ENCODE assay signal across 19 cellular contexts in genomic region chr7:18224138-18224537, GRCh38.
A peak's percentile ranks its signal among the peaks of the same experiment; 100 is the strongest.
DNase-seq lines count a peak whose midpoint lies in the region; ATAC-seq, FAIRE-seq and TF ChIP-seq lines count a peak whose summit lies in the region.
"Had no signal": no experiment of that assay in that cellular context is flagged by ENCODE, and none has a peak within 500 bp of the region (broad histone marks: within the 10 kb centered on the region; RNA-seq: fewer than 3 reads in every experiment).

No MANE protein-coding gene starts in this region.

- no peaks in the 10 kb centered on the region for H3K9me2 ChIP-seq in Loucy (replicated peaks; ENCODE audit: low read depth, low read length)

- 86% methylated on average over 1 of the region's 1 CpG; no CpG with 5 or more reads in 1 of the 2 experiments for WGBS in H1 (ENCODE audit: extremely low coverage in 1 of 2, insufficient coverage in 1 of 2, insufficient read length in 1 of 2, insufficient replicate concordance in 2 of 2, low coverage in 1 of 2, low lambda C conversion rate in 2 of 2, missing lambda C conversion rate in 1 of 2), 2 experiments
- 70 to 86% methylated on average over 1 of the region's 1 CpG for whole genome bisulfite sequencing in esophagus squamous epithelium, 2 donors

- H3F3A ChIP-seq in Loucy (ENCODE audit: low read depth) = no peaks in the 10 kb centered on the region; the same call in 1 of the 2 replicates

- POLR2A ChIA-PET in H1 (lab: Charles Lee; ENCODE audit: partially characterized antibody) = interaction anchor here (0.5 kb wide), 1 partner anchor 124 kb away, joined by 3 read pairs; no protein-coding TSS in a partner anchor
- POLR2A ChIA-PET in CD4-positive, alpha-beta memory T cell (lab: Charles Lee; ENCODE audit: partially characterized antibody) = no interaction called here

- CTCF ChIA-PET in H1 (lab: Charles Lee; ENCODE audit: partially characterized antibody) = interaction anchor here (0.6 to 1.3 kb wide), 2 partner anchors 10 to 1226 kb away, joined by 3 to 4 read pairs; no protein-coding TSS in a partner anchor
- CTCF ChIA-PET in CD4-positive, alpha-beta memory T cell (lab: Charles Lee; ENCODE audit: partially characterized antibody) = no interaction called here

- TF ChIP-seq CTCF in Loucy (conservative IDR thresholded peaks at IDR 0.05; ENCODE audit: low read length) (no peak), H1 (IDR thresholded peaks at IDR 0.05; ENCODE audit: control extremely low read depth in 1 of 3, insufficient read depth in 1 of 3, low read depth in 1 of 3, low read length in 3 of 3) (no peak), upper lobe of right lung (IDR thresholded peaks at IDR 0.05) (no peak), esophagus squamous epithelium (IDR thresholded peaks at IDR 0.05) (no peak)

- H3K9me3 ChIP-seq in Loucy (ENCODE audit: insufficient read depth, low read depth, low read length) (no peaks in the 10 kb centered on the region), H1 (ENCODE audit: insufficient read depth in 2 of 2, low read depth in 1 of 2, low read length in 1 of 2) (no peaks in the 10 kb centered on the region), upper lobe of right lung (no peaks in the 10 kb centered on the region), esophagus squamous epithelium (no peaks in the 10 kb centered on the region)
- H3K9me3 ChIP-seq in CD4-positive, alpha-beta memory T cell (ENCODE audit: control insufficient read depth in 1 of 2, low read length in 2 of 2) = no peaks in the 10 kb centered on the region
- H3K9me3 ChIP-seq: A549, Peyer's patch had no signal

- no peak overlapping the region for H2BK20ac ChIP-seq in H1 (ENCODE audit: low read length)

- H3K56ac ChIP-seq in H1 (replicated peaks; ENCODE audit: insufficient read length, low read depth, low read length) = no peak overlapping the region

- FAIRE-seq in GM19239 (lab: Jason Lieb, UNC) (peak; percentile 35), H1 (lab: Jason Lieb, UNC) (no peak)
- FAIRE-seq: A549, GM12892 had no signal

- H3K79me2 ChIP-seq in Loucy (ENCODE audit: insufficient read depth, low read length) = no peaks in the 10 kb centered on the region
- H3K79me2 ChIP-seq in H1 (ENCODE audit: control insufficient read depth in 1 of 2, insufficient read depth in 2 of 2, low read length in 2 of 2) = no peaks in the 10 kb centered on the region

- H3K9ac ChIP-seq in Loucy (ENCODE audit: low read depth, low read length, poor library complexity, severe bottlenecking) (no peak overlapping the region), H1 (replicated peaks in 1 of 4; ENCODE audit: extremely low read depth in 1 of 4, low read depth in 3 of 4, low read length in 3 of 4) (no peak overlapping the region)

- H3K4me3 ChIP-seq in Loucy (ENCODE audit: low read length, poor library complexity, severe bottlenecking) = no peak overlapping the region
- no peak overlapping the region for H3K4me3 ChIP-seq in H1 (ENCODE audit: extremely low read depth in 1 of 4, insufficient read depth in 2 of 4, low read depth in 3 of 4, low read length in 4 of 4)
- H3K4me3 ChIP-seq in CD4-positive, alpha-beta memory T cell (ENCODE audit: low read length in 2 of 2) = no peak overlapping the region
- no peak overlapping the region for H3K4me3 ChIP-seq in upper lobe of right lung
- no peak overlapping the region for H3K4me3 ChIP-seq in esophagus squamous epithelium
- H3K4me3 ChIP-seq: A549, Peyer's patch, SK-N-MC had no signal

- H3K4me1 Mint-ChIP-seq in stimulated activated naive B cell treated with anti-CD40 and anti-IgM and Interleukin-4, amounts not matched to agents 10 μg/mL and 1 μg/mL and 100 μg/mL, for 72 hours = peaks cover 38 to 62% of the 10 kb centered on the region in 2 donors
- no peaks in the 10 kb centered on the region for H3K4me1 Mint-ChIP-seq in CD4-positive, alpha-beta memory T cell

- no peak overlapping the region for H4K91ac ChIP-seq in H1 (replicated peaks; ENCODE audit: insufficient read length, low read length)

- no peak overlapping the region for H3K18ac ChIP-seq in H1 (ENCODE audit: extremely low read depth, low read length)

- peak; percentile 11 to 23 for ATAC-seq in stimulated activated naive B cell treated with anti-CD40 and anti-IgM and Interleukin-4, amounts not matched to agents 10 μg/mL and 1 μg/mL and 100 μg/mL, for 72 hours (replicated peaks)
- no peak for ATAC-seq in upper lobe of right lung
- ATAC-seq: A549, Right ventricle myocardium inferior had no signal

- H2BK15ac ChIP-seq in H1 (ENCODE audit: low read length) = no peak overlapping the region

- H3K4ac ChIP-seq in H1 (replicated peaks; ENCODE audit: insufficient read length, low read depth, low read length) = no peak overlapping the region

- no peak overlapping the region for H3K27ac ChIP-seq in H1 (ENCODE audit: low read depth, low read length)
- H3K27ac ChIP-seq in CD4-positive, alpha-beta memory T cell (ENCODE audit: low read depth, low read length) = no peak overlapping the region
- no peak overlapping the region for H3K27ac ChIP-seq in upper lobe of right lung
- H3K27ac ChIP-seq in esophagus squamous epithelium = no peak overlapping the region
- H3K27ac ChIP-seq: A549, C4-2B, Peyer's patch, SK-N-MC had no signal

- TF ChIP-seq POLR2A in H1 (IDR thresholded peaks at IDR 0.05; ENCODE audit: control extremely low read depth in 1 of 2, low read depth in 2 of 2, low read length in 2 of 2) = no peak
- TF ChIP-seq POLR2A in esophagus squamous epithelium (IDR thresholded peaks at IDR 0.05) = no peak

- TF ChIP-seq EP300 in H1 (IDR thresholded peaks at IDR 0.05; ENCODE audit: borderline replicate concordance in 1 of 2, low read depth in 2 of 2, low read length in 2 of 2) = no peak

- peak overlapping the region; percentile 73 for H3K27ac Mint-ChIP-seq in stimulated activated naive B cell treated with anti-CD40 and anti-IgM and Interleukin-4, amounts not matched to agents 10 μg/mL and 1 μg/mL and 100 μg/mL, for 72 hours
- H3K27ac Mint-ChIP-seq in CD4-positive, alpha-beta memory T cell = no peak overlapping the region

- H4K20me1 ChIP-seq in Loucy (ENCODE audit: insufficient read depth, low read length, poor library complexity, severe bottlenecking) (no peaks in the 10 kb centered on the region), H1 (replicated peaks in 1 of 2; ENCODE audit: control insufficient read depth in 1 of 2, insufficient read depth in 2 of 2, low read length in 2 of 2) (no peaks in the 10 kb centered on the region)

- H2BK12ac ChIP-seq in H1 (ENCODE audit: low read depth, low read length) = no peak overlapping the region

- H3K4me1 ChIP-seq in Loucy (ENCODE audit: insufficient read depth, low read length, poor library complexity, severe bottlenecking) (peaks cover 53% of the 10 kb centered on the region), H1 (replicated peaks in 1 of 4; ENCODE audit: control insufficient read depth in 3 of 4, insufficient read depth in 4 of 4, low read length in 3 of 4) (no peaks in the 10 kb centered on the region), upper lobe of right lung (peaks cover 5% of the 10 kb centered on the region), esophagus squamous epithelium (no peaks in the 10 kb centered on the region)
- no peaks in the 10 kb centered on the region for H3K4me1 ChIP-seq in CD4-positive, alpha-beta memory T cell (ENCODE audit: insufficient read depth, low read length)
- H3K4me1 ChIP-seq: A549, Peyer's patch had no signal

- H3K9me3 Mint-ChIP-seq in stimulated activated naive B cell treated with anti-CD40 and anti-IgM and Interleukin-4, amounts not matched to agents 10 μg/mL and 1 μg/mL and 100 μg/mL, for 72 hours = peaks cover 0 to 2% of the 10 kb centered on the region in 2 donors
- no peaks in the 10 kb centered on the region for H3K9me3 Mint-ChIP-seq in CD4-positive, alpha-beta memory T cell

- H2AK5ac ChIP-seq in H1 (ENCODE audit: low read depth, low read length) = no peak overlapping the region

- H2BK120ac ChIP-seq in H1 (replicated peaks; ENCODE audit: low read depth, low read length) = no peak overlapping the region

- H4K5ac ChIP-seq in H1 (ENCODE audit: insufficient read length, low read depth, low read length) = no peak overlapping the region

- DNase-seq in GM19239 (ENCODE audit: insufficient read length, low spot score) (no peak), H1 (ENCODE audit: low read depth in 1 of 2, low spot score in 2 of 2) (no peak), NCI-H2227 (lab: John Stamatoyannopoulos, UW; ENCODE audit: unreplicated experiment) (no peak), upper lobe of right lung (no peak), esophagus squamous epithelium (lab: John Stamatoyannopoulos, UW) (no peak)
- no peak for DNase-seq in stimulated activated naive B cell treated with anti-CD40 and anti-IgM and Interleukin-4, amounts not matched to agents 10 μg/mL and 1 μg/mL and 100 μg/mL, for 72 hours
- DNase-seq in CD4-positive, alpha-beta memory T cell = no peak
- DNase-seq: GF-D8, H7, NCI-H1092 treated with DMSO at 0.1 percent for 48 hours, NCI-H2227 treated with DMSO at 0.1 percent for 48 hours, NCI-H524, Peyer's patch had no signal

- H2AFZ ChIP-seq in Loucy (ENCODE audit: low read length) = peak overlapping the region; percentile 83
- 0 out of 2 replicates have a peak overlapping the region, but pooled peaks have one; percentile 3 for H2AFZ ChIP-seq in H1 (ENCODE audit: low read length)

- no peaks in the 10 kb centered on the region for H3K79me1 ChIP-seq in H1 (ENCODE audit: low read depth, low read length)

- H3K4me2 ChIP-seq in Loucy (ENCODE audit: low read depth, low read length, poor library complexity, severe bottlenecking) (no peak overlapping the region), H1 (ENCODE audit: insufficient read depth in 1 of 2, low read depth in 2 of 2, low read length in 2 of 2) (no peak overlapping the region)
- H3K4me2 ChIP-seq: A549 had no signal

- no peak overlapping the region for H3K23ac ChIP-seq in H1 (ENCODE audit: insufficient read length)

- no peak overlapping the region for H3K14ac ChIP-seq in H1 (ENCODE audit: insufficient read length)

- H3K27me3 ChIP-seq in Loucy (ENCODE audit: insufficient read depth, low read length, poor library complexity, severe bottlenecking) (no peaks in the 10 kb centered on the region), H1 (replicated peaks in 1 of 4; ENCODE audit: control insufficient read depth in 3 of 4, extremely low read depth in 1 of 4, insufficient read depth in 3 of 4, low read length in 3 of 4) (peaks cover 0 to 1% (median 0%) of the 10 kb centered on the region in 4 experiments; a peak in 1 of 7 replicates), upper lobe of right lung (no peaks in the 10 kb centered on the region), esophagus squamous epithelium (no peaks in the 10 kb centered on the region)
- no peaks in the 10 kb centered on the region for H3K27me3 ChIP-seq in CD4-positive, alpha-beta memory T cell (ENCODE audit: insufficient read depth, low read length)
- H3K27me3 ChIP-seq: Peyer's patch had no signal

- no peaks in the 10 kb centered on the region for H3K36me3 ChIP-seq in Loucy (ENCODE audit: insufficient read depth, low read length)
- no peaks in the 10 kb centered on the region for H3K36me3 ChIP-seq in H1 (ENCODE audit: control insufficient read depth in 2 of 4, insufficient read depth in 4 of 4, low read length in 3 of 4)
- H3K36me3 ChIP-seq in CD4-positive, alpha-beta memory T cell (ENCODE audit: insufficient read depth, low read length) = no peaks in the 10 kb centered on the region
- H3K36me3 ChIP-seq in upper lobe of right lung = no peaks in the 10 kb centered on the region
- no peaks in the 10 kb centered on the region for H3K36me3 ChIP-seq in esophagus squamous epithelium
- H3K36me3 ChIP-seq: Peyer's patch had no signal

- peak overlapping the region; percentile 3 to 68 for H3K4me3 Mint-ChIP-seq in stimulated activated naive B cell treated with anti-CD40 and anti-IgM and Interleukin-4, amounts not matched to agents 10 μg/mL and 1 μg/mL and 100 μg/mL, for 72 hours
- no peak overlapping the region for H3K4me3 Mint-ChIP-seq in CD4-positive, alpha-beta memory T cell

- no peaks in the 10 kb centered on the region for H3K36me3 Mint-ChIP-seq in stimulated activated naive B cell treated with anti-CD40 and anti-IgM and Interleukin-4, amounts not matched to agents 10 μg/mL and 1 μg/mL and 100 μg/mL, for 72 hours
- H3K36me3 Mint-ChIP-seq in CD4-positive, alpha-beta memory T cell = no peaks in the 10 kb centered on the region

- no peak overlapping the region for H2BK5ac ChIP-seq in H1 (ENCODE audit: low read depth, low read length)

- no peaks in the 10 kb centered on the region for H3K27me3 Mint-ChIP-seq in stimulated activated naive B cell treated with anti-CD40 and anti-IgM and Interleukin-4, amounts not matched to agents 10 μg/mL and 1 μg/mL and 100 μg/mL, for 72 hours
- H3K27me3 Mint-ChIP-seq in CD4-positive, alpha-beta memory T cell = peaks cover 0 to 2% of the 10 kb centered on the region in 2 donors

- H3K23me2 ChIP-seq in H1 (ENCODE audit: low read depth, low read length) = no peaks in the 10 kb centered on the region

- intact Hi-C loops in CD4-positive, alpha-beta memory T cell (cut with micrococcal nuclease) = no loop called here
- intact Hi-C loops in upper lobe of right lung (cut with DNase I) = no loop called here
- intact Hi-C loops in esophagus squamous epithelium (cut with DNase I) = no loop called here

- no peak overlapping the region for H4K8ac ChIP-seq in H1 (ENCODE audit: extremely low read depth, insufficient read depth, low read length)

- no peak for TF ChIP-seq RAD21 in H1 (IDR thresholded peaks at IDR 0.05 in 1 of 2, conservative IDR thresholded peaks at IDR 0.05 in 1 of 2; ENCODE audit: low read depth in 2 of 2, low read length in 2 of 2)

Comparison
In these comparisons a context has a peak if more than half of its experiments do, and no peak if none do; other contexts are left out.
1. H3K4me3 Mint-ChIP-seq: peak in stimulated activated naive B cell treated with anti-CD40 and anti-IgM and Interleukin-4, amounts not matched to agents 10 μg/mL and 1 μg/mL and 100 μg/mL, for 72 hours (2 of 2); none in CD4-positive, alpha-beta memory T cell (0 of 8).